ENCODE assay signal across 7 cellular contexts in the genomic region with DNA sequence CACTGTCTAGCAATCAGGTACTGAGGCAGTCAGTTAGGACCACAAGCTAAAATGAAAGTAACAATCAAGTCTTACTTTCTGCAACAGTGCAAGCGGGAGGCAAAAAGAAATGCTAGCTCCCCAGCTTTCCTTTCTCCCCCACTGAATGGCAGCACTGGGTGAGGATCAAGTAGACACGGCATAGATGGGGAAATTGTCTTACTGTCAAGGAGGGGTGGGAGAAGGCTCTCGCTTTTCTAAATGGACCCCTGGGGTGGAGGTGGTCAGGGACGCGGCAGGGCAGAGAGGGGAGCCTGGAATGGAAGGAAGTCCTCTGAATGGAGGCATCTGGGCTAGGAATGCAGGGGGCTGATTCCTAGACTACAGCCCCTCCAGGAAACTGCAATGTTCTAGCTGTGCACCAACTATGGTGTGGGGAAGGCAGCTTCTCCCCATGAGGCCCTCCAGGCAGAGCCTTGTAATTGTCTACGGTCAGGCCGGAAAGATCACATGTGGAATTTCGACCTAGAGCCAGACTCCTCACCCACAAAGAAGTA. TPM values are rescaled to one million over a fixed set of nuclear protein-coding genes. Genes with fewer than 3 reads are reported as not detected.
DNase-seq lines count a peak whose midpoint lies in the region; ATAC-seq and TF ChIP-seq lines count a peak whose summit lies in the region.

No MANE protein-coding gene starts in this region.

- no peak overlapping the region for H2AFZ ChIP-seq in H9 (ENCODE audit: low read length)

- no peaks in the 10 kb centered on the region for H3K36me3 ChIP-seq in skeletal muscle tissue (ENCODE audit: control insufficient read depth in 3 of 3, insufficient read depth in 3 of 3, low read length in 3 of 3)
- no peaks in the 10 kb centered on the region for H3K36me3 ChIP-seq in tibial artery

- H2AK5ac ChIP-seq in H9 (ENCODE audit: insufficient read length, low read length) = no peak overlapping the region

- no peaks in the 10 kb centered on the region for H3K23me2 ChIP-seq in H9 (ENCODE audit: insufficient read length, low read depth, low read length, poor library complexity, severe bottlenecking)

- H3K4me3 ChIP-seq in fibroblast of the aortic adventitia (ENCODE audit: low read depth, low read length) (no peak overlapping the region), skeletal muscle tissue (ENCODE audit: low read length in 3 of 3) (peak overlapping the region; percentile 13 to 50 (median 44)), tibial artery (no peak overlapping the region)

- CTCF ChIA-PET in WTC11 (lab: Charles Lee) = interaction anchor here (1.2 to 2.3 kb wide), 3 partner anchors 24 to 436 kb away, joined by 4 to 8 read pairs (median 6); a partner anchor contains a TSS

- TF ChIP-seq CTCF in H9 (conservative IDR thresholded peaks at IDR 0.05) (peak; percentile 11; the same call in 1 of the 3 replicates), WTC11 (IDR thresholded peaks at IDR 0.05) (no peak), fibroblast of the aortic adventitia (IDR thresholded peaks at IDR 0.05; ENCODE audit: insufficient read depth, low read length) (no peak), tibial artery (IDR thresholded peaks at IDR 0.05) (no peak)

- peak overlapping the region; percentile 96 to 98 (median 97) for H3K27ac Mint-ChIP-seq in H9
- H3K27ac Mint-ChIP-seq in WTC11 = peak overlapping the region; percentile 83

- no peak overlapping the region for H4K91ac ChIP-seq in H9 (ENCODE audit: insufficient read length, low read depth, low read length)

- peaks cover 4% of the 10 kb centered on the region; the same call in 1 of the 2 replicates for H3K79me2 ChIP-seq in H9 (ENCODE audit: insufficient read depth, low read length)

- H3K4me1 ChIP-seq in H9 (ENCODE audit: insufficient read depth, low read length) (peaks cover 8% of the 10 kb centered on the region; the same call in 1 of the 2 replicates), skeletal muscle tissue (ENCODE audit: control insufficient read depth in 3 of 3, insufficient read depth in 3 of 3, low read length in 3 of 3) (no peaks in the 10 kb centered on the region), tibial artery (peaks cover 0 to 12% (median 4%) of the 10 kb centered on the region in 4 donors)

- no peak overlapping the region for H3K56ac ChIP-seq in H9 (ENCODE audit: insufficient read length, low read depth, low read length)

- H3K79me1 ChIP-seq in H9 (ENCODE audit: insufficient read depth, low read depth, low read length, poor library complexity, severe bottlenecking) = no peaks in the 10 kb centered on the region

- H3K36me3 Mint-ChIP-seq in H9 (ENCODE audit: insufficient read depth in 1 of 3, low read depth in 3 of 3) (peaks cover 0 to 6% (median 5%) of the 10 kb centered on the region in 3 experiments; a peak in 2 of 7 replicates), WTC11 (peaks cover 5% of the 10 kb centered on the region)

- H2BK12ac ChIP-seq in H9 (ENCODE audit: insufficient read length, low read depth, low read length) = no peak overlapping the region

- WGBS in H9 (ENCODE audit: extremely low coverage, insufficient read length, low lambda C conversion rate) = no CpG with 5 or more reads among the region's 8 CpGs

- H3K27me3 Mint-ChIP-seq in H9 (ENCODE audit: low read depth) (no peaks in the 10 kb centered on the region), WTC11 (ENCODE audit: low read depth) (no peaks in the 10 kb centered on the region)

- intact Hi-C loops in tibial artery (cut with DNase I; ENCODE audit: low total_unique reads) = no loop called here

- no peak overlapping the region for H3K14ac ChIP-seq in H9 (ENCODE audit: insufficient read depth, low read length)

- H3K23ac ChIP-seq in H9 (ENCODE audit: insufficient read length, low read depth, low read length) = no peak overlapping the region

- no peak overlapping the region for H3T11ph ChIP-seq in H9 (ENCODE audit: low read length)

- H2BK20ac ChIP-seq in H9 (ENCODE audit: low read depth, low read length, poor library complexity, severe bottlenecking) = no peak overlapping the region

- H3K9me3 Mint-ChIP-seq in H9 (no peaks in the 10 kb centered on the region), WTC11 (no peaks in the 10 kb centered on the region)

- H2BK120ac ChIP-seq in H9 (ENCODE audit: low read depth, low read length, poor library complexity, severe bottlenecking) = no peak overlapping the region

- DNase-seq in H9 (peak; percentile 53), WTC11 (ENCODE audit: low spot score) (peak; percentile 46), fibroblast of the aortic adventitia (ENCODE audit: low read depth) (peak; percentile 14), KBM-7 (no peak), tibial artery (no peak), NCI-H2107 treated with DMSO at 0.1 percent for 48 hours (lab: John Stamatoyannopoulos, UW; ENCODE audit: unreplicated experiment) (no peak)

- peak; percentile 93 for ATAC-seq in WTC11

- POLR2A ChIA-PET in WTC11 (lab: Charles Lee) = interaction anchor here (1.0 to 1.3 kb wide), 3 partner anchors 24 to 198 kb away, joined by 3 to 5 read pairs (median 3); a partner anchor contains a TSS

- no peaks in the 10 kb centered on the region for H3K9me3 ChIP-seq in H9 (ENCODE audit: control insufficient read depth, low read depth, low read length)
- H3K9me3 ChIP-seq in skeletal muscle tissue (ENCODE audit: control insufficient read depth in 3 of 3, low read length in 3 of 3) = no peaks in the 10 kb centered on the region
- H3K9me3 ChIP-seq in tibial artery = no peaks in the 10 kb centered on the region

- no peak overlapping the region for H4K8ac ChIP-seq in H9 (replicated peaks; ENCODE audit: insufficient read length, low read depth, low read length)

- peak overlapping the region; percentile 2 for H3K4me2 ChIP-seq in H9 (ENCODE audit: insufficient read depth, insufficient read length, low read length)

- H4K20me1 ChIP-seq in H9 (ENCODE audit: control insufficient read depth, insufficient read depth, insufficient read length) = no peaks in the 10 kb centered on the region

- peak overlapping the region; percentile 17 for H3K18ac ChIP-seq in H9 (ENCODE audit: insufficient read length, low read depth, low read length)

- in situ Hi-C loops in KBM-7 (cut with MboI; ENCODE audit: low pct_unique_long_range_greater_than_20kb, low sequenced_read_pairs) = no loop called here

- no peak overlapping the region for H3K4ac ChIP-seq in H9 (ENCODE audit: low read depth, low read length)

- H3K4me3 Mint-ChIP-seq in H9 (peak overlapping the region; percentile 34 to 72), WTC11 (peak overlapping the region; percentile 48)

- no peak overlapping the region for H2BK15ac ChIP-seq in H9 (ENCODE audit: low read depth, low read length)

- no peak overlapping the region for H4K5ac ChIP-seq in H9 (ENCODE audit: insufficient read length, low read depth, low read length)

- H3K27me3 ChIP-seq in H9 (ENCODE audit: insufficient read depth, low read length) = no peaks in the 10 kb centered on the region
- no peaks in the 10 kb centered on the region for H3K27me3 ChIP-seq in skeletal muscle tissue (ENCODE audit: control insufficient read depth in 3 of 3, insufficient read depth in 3 of 3, low read length in 3 of 3)
- H3K27me3 ChIP-seq in tibial artery = no peaks in the 10 kb centered on the region

- no peak overlapping the region for H3K27ac ChIP-seq in H9 (ENCODE audit: insufficient read length, low read depth, low read length)
- H3K27ac ChIP-seq in skeletal muscle tissue (ENCODE audit: low read depth, low read length) = no peak overlapping the region
- no peak overlapping the region for H3K27ac ChIP-seq in tibial artery

- no peak overlapping the region for H3K9ac ChIP-seq in H9 (ENCODE audit: extremely low read depth, insufficient read length, low read length)
- peak overlapping the region in 2 of 3 donors; percentile 20 to 36 for H3K9ac ChIP-seq in skeletal muscle tissue (ENCODE audit: low read depth in 1 of 3, low read length in 3 of 3)

- H2BK5ac ChIP-seq in H9 (ENCODE audit: insufficient read length, low read length) = no peak overlapping the region

- peaks cover 38 to 54% of the 10 kb centered on the region in 2 experiments for H3K4me1 Mint-ChIP-seq in H9
- H3K4me1 Mint-ChIP-seq in WTC11 = peaks cover 76% of the 10 kb centered on the region

TF ChIP-seq in WTC11, 78 proteins besides CTCF, POLR2A, EP300 and RAD21 (continues in another document):
- peak; percentile 88 for TF ChIP-seq ETV6 (CRISPR knock-in tag; IDR thresholded peaks at IDR 0.05)
- TF ChIP-seq, protein P1, sequence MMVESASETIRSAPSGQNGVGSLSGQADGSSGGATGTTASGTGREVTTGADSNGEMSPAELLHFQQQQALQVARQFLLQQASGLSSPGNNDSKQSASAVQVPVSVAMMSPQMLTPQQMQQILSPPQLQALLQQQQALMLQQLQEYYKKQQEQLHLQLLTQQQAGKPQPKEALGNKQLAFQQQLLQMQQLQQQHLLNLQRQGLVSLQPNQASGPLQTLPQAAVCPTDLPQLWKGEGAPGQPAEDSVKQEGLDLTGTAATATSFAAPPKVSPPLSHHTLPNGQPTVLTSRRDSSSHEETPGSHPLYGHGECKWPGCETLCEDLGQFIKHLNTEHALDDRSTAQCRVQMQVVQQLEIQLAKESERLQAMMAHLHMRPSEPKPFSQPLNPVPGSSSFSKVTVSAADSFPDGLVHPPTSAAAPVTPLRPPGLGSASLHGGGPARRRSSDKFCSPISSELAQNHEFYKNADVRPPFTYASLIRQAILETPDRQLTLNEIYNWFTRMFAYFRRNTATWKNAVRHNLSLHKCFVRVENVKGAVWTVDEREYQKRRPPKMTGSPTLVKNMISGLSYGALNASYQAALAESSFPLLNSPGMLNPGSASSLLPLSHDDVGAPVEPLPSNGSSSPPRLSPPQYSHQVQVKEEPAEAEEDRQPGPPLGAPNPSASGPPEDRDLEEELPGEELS (CRISPR knock-in tag; IDR thresholded peaks at IDR 0.05) = peak; percentile 45; the same call in 1 of the 2 replicates
- TF ChIP-seq FOXK1 (CRISPR knock-in tag; IDR thresholded peaks at IDR 0.05) = peak; percentile 41; the same call in 1 of the 2 replicates
- peak; percentile 56; the same call in 1 of the 2 replicates for TF ChIP-seq SP1 (CRISPR knock-in tag; conservative IDR thresholded peaks at IDR 0.05)

RNA-seq across cellular contexts. Expression of a gene that starts 24.3 kb away (rescaled TPM):
- total RNA-seq in H9 (2021) (40.9 and 44.7 TPM in 2 replicates), WTC11 (2021) (47.8 to 59.1 TPM (median 53.4 TPM) in 3 replicates), fibroblast of the aortic adventitia (ENCODE audit: low replicate concordance) (34.6 and 73.3 TPM in 2 replicates), skeletal muscle tissue (8.4 TPM)

RNA-seq across cellular contexts. Expression of a gene that starts 24.5 kb away (rescaled TPM):
- total RNA-seq in H9 (2021) = 25.5 and 28.1 TPM in 2 replicates
- total RNA-seq in WTC11 (2021) = 27.2 to 34.0 TPM (median 30.5 TPM) in 3 replicates
- total RNA-seq in fibroblast of the aortic adventitia (ENCODE audit: low replicate concordance) = 9.0 and 34.7 TPM in 2 replicates
- total RNA-seq in skeletal muscle tissue = 20.4 TPM

Comparison
In these comparisons a context has a peak if more than half of its experiments do, and no peak if none do; other contexts are left out.
1. DNase-seq: peak in H9 (single experiment), WTC11 (single experiment) and fibroblast of the aortic adventitia (single experiment); none in KBM-7 (single experiment), tibial artery (0 of 2) and NCI-H2107 treated with DMSO at 0.1 percent for 48 hours (single experiment).
2. H3K4me3 ChIP-seq: peak in skeletal muscle tissue (3 of 3); none in fibroblast of the aortic adventitia (single experiment) and tibial artery (0 of 2).